Comparison of ENCODE assay signal across 1 cellular context in the genomic region with DNA sequence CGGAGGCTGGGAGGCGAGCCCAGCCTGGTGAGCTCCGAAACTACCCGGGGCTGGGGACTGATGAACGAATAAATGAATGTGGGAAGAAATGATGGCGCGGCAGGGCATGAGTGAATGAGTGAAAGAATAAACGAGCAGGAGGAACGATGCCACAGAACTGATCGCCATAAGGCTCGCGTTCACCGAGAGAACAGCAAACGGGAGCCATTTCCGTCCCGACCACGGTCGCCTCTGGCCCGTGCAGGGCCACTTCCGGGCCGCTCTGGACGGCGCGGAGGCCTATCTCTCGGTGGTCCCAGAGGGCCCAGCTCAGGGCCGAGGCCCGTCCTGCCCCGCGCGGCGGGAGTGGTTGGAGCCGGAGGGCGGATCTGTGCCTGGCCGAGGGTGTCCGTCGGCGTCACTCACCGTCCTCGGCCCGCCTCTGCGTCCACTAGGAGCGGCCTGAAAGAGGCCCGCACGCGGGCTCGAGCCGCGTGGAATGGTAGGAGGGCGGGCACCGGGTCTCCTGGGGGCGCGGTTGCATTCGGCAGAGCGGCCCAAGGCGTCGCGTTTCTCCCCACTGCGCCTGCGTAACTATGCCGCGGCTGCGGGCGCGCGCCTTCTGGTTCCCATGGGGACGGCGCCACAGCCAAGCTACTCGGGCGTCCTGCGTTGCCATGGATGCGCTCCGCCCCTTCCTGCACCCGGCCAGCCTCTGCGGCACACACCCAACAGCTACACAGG.
TF ChIP-seq lines count a peak whose summit lies in the region.

A gene (minus strand): TSS at position 480 of the 723 bp plus-strand sequence. CDS start 5,116 bp downstream, outside the sequence.

TF ChIP-seq in HepG2, 621 proteins besides CTCF, POLR2A, EP300 and RAD21 (continued from another document and continues in another):
- TF ChIP-seq, protein P1, sequence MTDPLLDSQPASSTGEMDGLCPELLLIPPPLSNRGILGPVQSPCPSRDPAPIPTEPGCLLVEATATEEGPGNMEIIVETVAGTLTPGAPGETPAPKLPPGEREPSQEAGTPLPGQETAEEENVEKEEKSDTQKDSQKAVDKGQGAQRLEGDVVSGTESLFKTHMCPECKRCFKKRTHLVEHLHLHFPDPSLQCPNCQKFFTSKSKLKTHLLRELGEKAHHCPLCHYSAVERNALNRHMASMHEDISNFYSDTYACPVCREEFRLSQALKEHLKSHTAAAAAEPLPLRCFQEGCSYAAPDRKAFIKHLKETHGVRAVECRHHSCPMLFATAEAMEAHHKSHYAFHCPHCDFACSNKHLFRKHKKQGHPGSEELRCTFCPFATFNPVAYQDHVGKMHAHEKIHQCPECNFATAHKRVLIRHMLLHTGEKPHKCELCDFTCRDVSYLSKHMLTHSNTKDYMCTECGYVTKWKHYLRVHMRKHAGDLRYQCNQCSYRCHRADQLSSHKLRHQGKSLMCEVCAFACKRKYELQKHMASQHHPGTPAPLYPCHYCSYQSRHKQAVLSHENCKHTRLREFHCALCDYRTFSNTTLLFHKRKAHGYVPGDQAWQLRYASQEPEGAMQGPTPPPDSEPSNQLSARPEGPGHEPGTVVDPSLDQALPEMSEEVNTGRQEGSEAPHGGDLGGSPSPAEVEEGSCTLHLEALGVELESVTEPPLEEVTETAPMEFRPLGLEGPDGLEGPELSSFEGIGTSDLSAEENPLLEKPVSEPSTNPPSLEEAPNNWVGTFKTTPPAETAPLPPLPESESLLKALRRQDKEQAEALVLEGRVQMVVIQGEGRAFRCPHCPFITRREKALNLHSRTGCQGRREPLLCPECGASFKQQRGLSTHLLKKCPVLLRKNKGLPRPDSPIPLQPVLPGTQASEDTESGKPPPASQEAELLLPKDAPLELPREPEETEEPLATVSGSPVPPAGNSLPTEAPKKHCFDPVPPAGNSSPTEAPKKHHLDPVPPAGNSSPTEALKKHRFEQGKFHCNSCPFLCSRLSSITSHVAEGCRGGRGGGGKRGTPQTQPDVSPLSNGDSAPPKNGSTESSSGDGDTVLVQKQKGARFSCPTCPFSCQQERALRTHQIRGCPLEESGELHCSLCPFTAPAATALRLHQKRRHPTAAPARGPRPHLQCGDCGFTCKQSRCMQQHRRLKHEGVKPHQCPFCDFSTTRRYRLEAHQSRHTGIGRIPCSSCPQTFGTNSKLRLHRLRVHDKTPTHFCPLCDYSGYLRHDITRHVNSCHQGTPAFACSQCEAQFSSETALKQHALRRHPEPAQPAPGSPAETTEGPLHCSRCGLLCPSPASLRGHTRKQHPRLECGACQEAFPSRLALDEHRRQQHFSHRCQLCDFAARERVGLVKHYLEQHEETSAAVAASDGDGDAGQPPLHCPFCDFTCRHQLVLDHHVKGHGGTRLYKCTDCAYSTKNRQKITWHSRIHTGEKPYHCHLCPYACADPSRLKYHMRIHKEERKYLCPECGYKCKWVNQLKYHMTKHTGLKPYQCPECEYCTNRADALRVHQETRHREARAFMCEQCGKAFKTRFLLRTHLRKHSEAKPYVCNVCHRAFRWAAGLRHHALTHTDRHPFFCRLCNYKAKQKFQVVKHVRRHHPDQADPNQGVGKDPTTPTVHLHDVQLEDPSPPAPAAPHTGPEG (CRISPR knock-in tag; IDR thresholded peaks at IDR 0.05): peak; percentile 67
- TF ChIP-seq ZNF24 (IDR thresholded peaks at IDR 0.05) (no peak; the same call in 1 of the 2 replicates), NFIC (IDR thresholded peaks at IDR 0.05; ENCODE audit: low read length) (no peak), ZNF451 (CRISPR knock-in tag; IDR thresholded peaks at IDR 0.05) (peak; percentile 41; the same call in 1 of the 2 replicates), SMAD1 (CRISPR knock-in tag; IDR thresholded peaks at IDR 0.05; ENCODE audit: borderline replicate concordance, low read depth) (no peak), SIN3B (IDR thresholded peaks at IDR 0.05; ENCODE audit: low read length) (peak; percentile 51; the same call in 1 of the 2 replicates), ZC3H4 (CRISPR knock-in tag; IDR thresholded peaks at IDR 0.05; ENCODE audit: borderline replicate concordance) (no peak), NAIF1 (CRISPR knock-in tag; IDR thresholded peaks at IDR 0.05; ENCODE audit: borderline replicate concordance) (peak; percentile 63; the same call in 1 of the 2 replicates), LCORL (IDR thresholded peaks at IDR 0.05) (no peak), LCORL (CRISPR knock-in tag; IDR thresholded peaks at IDR 0.05) (peak; percentile 6; the same call in 1 of the 2 replicates), CREB1 (IDR thresholded peaks at IDR 0.05) (no peak), CREB1 (CRISPR knock-in tag; IDR thresholded peaks at IDR 0.05) (no peak), KAT8 (CRISPR knock-in tag; IDR thresholded peaks at IDR 0.05) (peak; percentile 98), SETDB1 (CRISPR knock-in tag; IDR thresholded peaks at IDR 0.05; ENCODE audit: borderline replicate concordance) (no peak), ZNF205 (CRISPR knock-in tag; IDR thresholded peaks at IDR 0.05) (peak; percentile 55; the same call in 1 of the 2 replicates), CAMTA2 (CRISPR knock-in tag; IDR thresholded peaks at IDR 0.05; ENCODE audit: borderline replicate concordance) (no peak; the same call in 1 of the 2 replicates), ARID2 (CRISPR knock-in tag; IDR thresholded peaks at IDR 0.05; ENCODE audit: borderline replicate concordance) (peak; percentile 43; the same call in 1 of the 2 replicates), SUZ12 (IDR thresholded peaks at IDR 0.05; ENCODE audit: low read depth, low read length) (no peak), ZFP41 (CRISPR knock-in tag; IDR thresholded peaks at IDR 0.05; ENCODE audit: borderline replicate concordance) (no peak), MEF2D (CRISPR knock-in tag; IDR thresholded peaks at IDR 0.05) (peak; percentile 88; the same call in 1 of the 2 replicates), KMT2B (CRISPR knock-in tag; IDR thresholded peaks at IDR 0.05) (peak; percentile 91), MAZ (IDR thresholded peaks at IDR 0.05; ENCODE audit: borderline replicate concordance, low read depth, low read length) (no peak; the same call in 1 of the 2 replicates), MAZ (CRISPR knock-in tag; IDR thresholded peaks at IDR 0.05; ENCODE audit: low read depth) (no peak; the same call in 1 of the 2 replicates), MTF2 (CRISPR knock-in tag; IDR thresholded peaks at IDR 0.05; ENCODE audit: borderline replicate concordance) (no peak), SMAD9 (CRISPR knock-in tag; IDR thresholded peaks at IDR 0.05) (no peak), ZNF20 (CRISPR knock-in tag; IDR thresholded peaks at IDR 0.05) (peak; percentile 65; the same call in 1 of the 2 replicates), SCMH1 (CRISPR knock-in tag; IDR thresholded peaks at IDR 0.05; ENCODE audit: borderline replicate concordance) (no peak), ZNF83 (CRISPR knock-in tag; IDR thresholded peaks at IDR 0.05; ENCODE audit: borderline replicate concordance) (no peak)
- TF ChIP-seq, protein P2, sequence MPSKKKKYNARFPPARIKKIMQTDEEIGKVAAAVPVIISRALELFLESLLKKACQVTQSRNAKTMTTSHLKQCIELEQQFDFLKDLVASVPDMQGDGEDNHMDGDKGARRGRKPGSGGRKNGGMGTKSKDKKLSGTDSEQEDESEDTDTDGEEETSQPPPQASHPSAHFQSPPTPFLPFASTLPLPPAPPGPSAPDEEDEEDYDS (CRISPR knock-in tag; IDR thresholded peaks at IDR 0.05): peak; percentile 31; the same call in 1 of the 2 replicates
- TF ChIP-seq, protein P3, sequence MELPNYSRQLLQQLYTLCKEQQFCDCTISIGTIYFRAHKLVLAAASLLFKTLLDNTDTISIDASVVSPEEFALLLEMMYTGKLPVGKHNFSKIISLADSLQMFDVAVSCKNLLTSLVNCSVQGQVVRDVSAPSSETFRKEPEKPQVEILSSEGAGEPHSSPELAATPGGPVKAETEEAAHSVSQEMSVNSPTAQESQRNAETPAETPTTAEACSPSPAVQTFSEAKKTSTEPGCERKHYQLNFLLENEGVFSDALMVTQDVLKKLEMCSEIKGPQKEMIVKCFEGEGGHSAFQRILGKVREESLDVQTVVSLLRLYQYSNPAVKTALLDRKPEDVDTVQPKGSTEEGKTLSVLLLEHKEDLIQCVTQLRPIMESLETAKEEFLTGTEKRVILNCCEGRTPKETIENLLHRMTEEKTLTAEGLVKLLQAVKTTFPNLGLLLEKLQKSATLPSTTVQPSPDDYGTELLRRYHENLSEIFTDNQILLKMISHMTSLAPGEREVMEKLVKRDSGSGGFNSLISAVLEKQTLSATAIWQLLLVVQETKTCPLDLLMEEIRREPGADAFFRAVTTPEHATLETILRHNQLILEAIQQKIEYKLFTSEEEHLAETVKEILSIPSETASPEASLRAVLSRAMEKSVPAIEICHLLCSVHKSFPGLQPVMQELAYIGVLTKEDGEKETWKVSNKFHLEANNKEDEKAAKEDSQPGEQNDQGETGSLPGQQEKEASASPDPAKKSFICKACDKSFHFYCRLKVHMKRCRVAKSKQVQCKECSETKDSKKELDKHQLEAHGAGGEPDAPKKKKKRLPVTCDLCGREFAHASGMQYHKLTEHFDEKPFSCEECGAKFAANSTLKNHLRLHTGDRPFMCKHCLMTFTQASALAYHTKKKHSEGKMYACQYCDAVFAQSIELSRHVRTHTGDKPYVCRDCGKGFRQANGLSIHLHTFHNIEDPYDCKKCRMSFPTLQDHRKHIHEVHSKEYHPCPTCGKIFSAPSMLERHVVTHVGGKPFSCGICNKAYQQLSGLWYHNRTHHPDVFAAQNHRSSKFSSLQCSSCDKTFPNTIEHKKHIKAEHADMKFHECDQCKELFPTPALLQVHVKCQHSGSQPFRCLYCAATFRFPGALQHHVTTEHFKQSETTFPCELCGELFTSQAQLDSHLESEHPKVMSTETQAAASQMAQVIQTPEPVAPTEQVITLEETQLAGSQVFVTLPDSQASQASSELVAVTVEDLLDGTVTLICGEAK (IDR thresholded peaks at IDR 0.05): peak; percentile 51
- TF ChIP-seq, protein P3 (CRISPR knock-in tag; IDR thresholded peaks at IDR 0.05): peak; percentile 57; the same call in 1 of the 2 replicates
- TF ChIP-seq, protein P4, sequence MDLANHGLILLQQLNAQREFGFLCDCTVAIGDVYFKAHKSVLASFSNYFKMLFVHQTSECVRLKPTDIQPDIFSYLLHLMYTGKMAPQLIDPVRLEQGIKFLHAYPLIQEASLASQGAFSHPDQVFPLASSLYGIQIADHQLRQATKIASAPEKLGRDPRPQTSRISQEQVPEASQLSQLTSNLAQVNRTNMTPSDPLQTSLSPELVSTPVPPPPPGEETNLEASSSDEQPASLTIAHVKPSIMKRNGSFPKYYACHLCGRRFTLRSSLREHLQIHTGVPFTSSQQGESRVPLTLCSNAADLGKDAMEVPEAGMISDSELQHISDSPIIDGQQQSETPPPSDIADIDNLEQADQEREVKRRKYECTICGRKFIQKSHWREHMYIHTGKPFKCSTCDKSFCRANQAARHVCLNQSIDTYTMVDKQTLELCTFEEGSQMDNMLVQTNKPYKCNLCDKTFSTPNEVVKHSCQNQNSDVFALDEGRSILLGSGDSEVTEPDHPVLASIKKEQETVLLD (CRISPR knock-in tag; IDR thresholded peaks at IDR 0.05; ENCODE audit: low read depth): peak; percentile 86
- TF ChIP-seq, protein P5, sequence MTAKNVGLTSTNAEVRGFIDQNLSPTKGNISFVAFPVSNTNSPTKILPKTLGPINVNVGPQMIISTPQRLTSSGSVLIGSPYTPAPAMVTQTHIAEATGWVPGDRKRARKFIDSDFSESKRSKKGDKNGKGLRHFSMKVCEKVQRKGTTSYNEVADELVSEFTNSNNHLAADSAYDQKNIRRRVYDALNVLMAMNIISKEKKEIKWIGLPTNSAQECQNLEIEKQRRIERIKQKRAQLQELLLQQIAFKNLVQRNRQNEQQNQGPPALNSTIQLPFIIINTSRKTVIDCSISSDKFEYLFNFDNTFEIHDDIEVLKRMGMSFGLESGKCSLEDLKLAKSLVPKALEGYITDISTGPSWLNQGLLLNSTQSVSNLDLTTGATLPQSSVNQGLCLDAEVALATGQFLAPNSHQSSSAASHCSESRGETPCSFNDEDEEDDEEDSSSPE (CRISPR knock-in tag; IDR thresholded peaks at IDR 0.05): peak; percentile 81
- TF ChIP-seq, protein P6, sequence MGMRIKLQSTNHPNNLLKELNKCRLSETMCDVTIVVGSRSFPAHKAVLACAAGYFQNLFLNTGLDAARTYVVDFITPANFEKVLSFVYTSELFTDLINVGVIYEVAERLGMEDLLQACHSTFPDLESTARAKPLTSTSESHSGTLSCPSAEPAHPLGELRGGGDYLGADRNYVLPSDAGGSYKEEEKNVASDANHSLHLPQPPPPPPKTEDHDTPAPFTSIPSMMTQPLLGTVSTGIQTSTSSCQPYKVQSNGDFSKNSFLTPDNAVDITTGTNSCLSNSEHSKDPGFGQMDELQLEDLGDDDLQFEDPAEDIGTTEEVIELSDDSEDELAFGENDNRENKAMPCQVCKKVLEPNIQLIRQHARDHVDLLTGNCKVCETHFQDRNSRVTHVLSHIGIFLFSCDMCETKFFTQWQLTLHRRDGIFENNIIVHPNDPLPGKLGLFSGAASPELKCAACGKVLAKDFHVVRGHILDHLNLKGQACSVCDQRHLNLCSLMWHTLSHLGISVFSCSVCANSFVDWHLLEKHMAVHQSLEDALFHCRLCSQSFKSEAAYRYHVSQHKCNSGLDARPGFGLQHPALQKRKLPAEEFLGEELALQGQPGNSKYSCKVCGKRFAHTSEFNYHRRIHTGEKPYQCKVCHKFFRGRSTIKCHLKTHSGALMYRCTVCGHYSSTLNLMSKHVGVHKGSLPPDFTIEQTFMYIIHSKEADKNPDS (CRISPR knock-in tag; IDR thresholded peaks at IDR 0.05): no peak
- TF ChIP-seq, protein P7, sequence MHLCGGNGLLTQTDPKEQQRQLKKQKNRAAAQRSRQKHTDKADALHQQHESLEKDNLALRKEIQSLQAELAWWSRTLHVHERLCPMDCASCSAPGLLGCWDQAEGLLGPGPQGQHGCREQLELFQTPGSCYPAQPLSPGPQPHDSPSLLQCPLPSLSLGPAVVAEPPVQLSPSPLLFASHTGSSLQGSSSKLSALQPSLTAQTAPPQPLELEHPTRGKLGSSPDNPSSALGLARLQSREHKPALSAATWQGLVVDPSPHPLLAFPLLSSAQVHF (CRISPR knock-in tag; IDR thresholded peaks at IDR 0.05): 0 out of 2 replicates have a peak, but pooled peaks have one; percentile 38
